ENCODE assay signal across 23 cellular contexts in genomic region chr3:147914532-147914931, GRCh38.
"Had no signal": no experiment of that assay in that cellular context is flagged by ENCODE, and none has a peak within 500 bp of the region (broad histone marks: within the 10 kb centered on the region; RNA-seq: fewer than 3 reads in every experiment).

No MANE protein-coding gene starts in this region.

- DNase-seq: activated CD8-positive, alpha-beta memory T cell treated with anti-CD3 and anti-CD28 coated beads for 24 hours; activated CD8-positive, alpha-beta memory T cell treated with anti-CD3 and anti-CD28 coated beads, Interleukin-2, amount 50 U/mL, for 4 hours; activated T-cell treated with anti-CD3 and anti-CD28 coated beads, Interleukin-2, amount 50 U/mL, for 24 hours; colonic mucosa; dorsolateral prefrontal cortex; effector memory CD8-positive, alpha-beta T cell; foreskin melanocyte; hypothalamus; midbrain; natural killer cell; spleen; stimulated activated CD4-positive, alpha-beta T cell treated with anti-CD3 and anti-CD28 coated beads, Interleukin-4, amount 100 ng/mL, for 24 hours; stimulated activated naive CD4-positive, alpha-beta T cell treated with Interleukin-2 at 50 U/mL for 16 hours had no signal

- H3K4me3 Mint-ChIP-seq: activated naive CD8-positive, alpha-beta T cell; activated T-cell treated with anti-CD3 and anti-CD28 coated beads, Interleukin-2, amount 50 U/mL, for 24 hours; activated T-helper 17 cell treated with anti-CD3 and anti-CD28 coated beads, Interleukin-2, amount 50 U/mL, for 72 hours; central memory CD8-positive, alpha-beta T cell; effector memory CD8-positive, alpha-beta T cell; natural killer cell; type B pancreatic cell; WTC11 had no signal

- H3K27me3 Mint-ChIP-seq: activated naive CD8-positive, alpha-beta T cell; activated T-cell treated with anti-CD3 and anti-CD28 coated beads, Interleukin-2, amount 50 U/mL, for 24 hours; activated T-helper 17 cell treated with anti-CD3 and anti-CD28 coated beads, Interleukin-2, amount 50 U/mL, for 72 hours; central memory CD8-positive, alpha-beta T cell; effector memory CD8-positive, alpha-beta T cell; type B pancreatic cell had no signal

- H3K27ac Mint-ChIP-seq: activated naive CD8-positive, alpha-beta T cell; activated T-cell treated with anti-CD3 and anti-CD28 coated beads, Interleukin-2, amount 50 U/mL, for 24 hours; activated T-helper 17 cell treated with anti-CD3 and anti-CD28 coated beads, Interleukin-2, amount 50 U/mL, for 72 hours; effector memory CD8-positive, alpha-beta T cell; natural killer cell; type B pancreatic cell; WTC11 had no signal

- H3K4me1 ChIP-seq: breast epithelium, colonic mucosa, prostate gland, spleen, vagina had no signal

- H3K9me3 ChIP-seq: breast epithelium, colonic mucosa, prostate gland, thoracic aorta, vagina had no signal

- H3K4me1 Mint-ChIP-seq: activated T-helper 17 cell treated with anti-CD3 and anti-CD28 coated beads, Interleukin-2, amount 50 U/mL, for 72 hours; central memory CD8-positive, alpha-beta T cell; natural killer cell; WTC11 had no signal

- H3K4me3 ChIP-seq: breast epithelium, colonic mucosa, prostate gland, spleen, thoracic aorta, vagina had no signal

- ATAC-seq: activated T-helper 17 cell treated with anti-CD3 and anti-CD28 coated beads, Interleukin-2, amount 50 U/mL, for 72 hours; effector memory CD8-positive, alpha-beta T cell; esophagus mucosa; natural killer cell; WTC11 had no signal

- H3K36me3 ChIP-seq: breast epithelium, colonic mucosa, prostate gland, spleen, thoracic aorta, vagina had no signal

- H3K9me3 Mint-ChIP-seq: activated T-helper 17 cell treated with anti-CD3 and anti-CD28 coated beads, Interleukin-2, amount 50 U/mL, for 72 hours; central memory CD8-positive, alpha-beta T cell had no signal

- H3K27me3 ChIP-seq: breast epithelium, colonic mucosa, dorsolateral prefrontal cortex, spleen, vagina had no signal

- H3K27ac ChIP-seq: breast epithelium, colonic mucosa, prostate gland, spleen, thoracic aorta, vagina had no signal

- H3K36me3 Mint-ChIP-seq: activated naive CD8-positive, alpha-beta T cell; natural killer cell; type B pancreatic cell had no signal
